Comparison of ENCODE assay signal across 27 cellular contexts in the genomic region with DNA sequence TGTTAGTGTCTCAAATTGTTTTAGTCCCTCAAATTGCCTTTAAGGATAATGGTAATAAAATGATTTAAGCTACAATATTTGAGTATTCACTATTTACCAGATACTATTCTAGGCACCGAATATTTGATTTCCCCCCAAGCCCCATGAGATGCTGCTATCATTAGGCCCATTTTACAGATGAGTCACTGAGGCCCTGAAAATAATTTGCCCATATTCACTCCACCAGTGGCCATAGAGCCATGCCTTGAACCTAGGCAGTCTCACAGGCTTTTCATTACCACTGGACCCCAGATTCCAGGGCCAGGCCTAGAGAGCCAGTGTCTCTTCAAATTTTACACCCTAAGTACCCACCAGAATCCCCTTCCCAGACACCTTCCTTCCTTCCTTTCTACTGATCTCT.
"Had no signal": no experiment of that assay in that cellular context is flagged by ENCODE, and none has a peak within 500 bp of the region (broad histone marks: within the 10 kb centered on the region; RNA-seq: fewer than 3 reads in every experiment).

No MANE protein-coding gene starts in this region.

- DNase-seq: dermis blood vessel endothelial cell; dorsolateral prefrontal cortex; effector CD4-positive, alpha-beta T cell; effector memory CD4-positive, alpha-beta T cell; erythroblast; esophagus squamous epithelium; foreskin fibroblast; foreskin melanocyte; gastrocnemius medialis; glutamatergic neuron; head of caudate nucleus; heart right ventricle; hippocampal formation; left cardiac atrium; left lung; left ventricle myocardium superior; lower lobe of right lung; mesenchymal stem cell; mucosa of descending colon; naive B cell had no signal

- H3K36me3 ChIP-seq: esophagus squamous epithelium, gastrocnemius medialis, heart right ventricle, left lung, lower lobe of right lung had no signal

- H3K9me3 ChIP-seq: esophagus squamous epithelium, gastrocnemius medialis, heart right ventricle, left lung, lower lobe of right lung, mucosa of descending colon had no signal

- ATAC-seq: esophagus mucosa, gastrocnemius medialis, heart right ventricle, left cardiac atrium, left lung, left ventricle myocardium superior, lower lobe of right lung, mucosa of descending colon had no signal

- H3K4me1 ChIP-seq: esophagus squamous epithelium, gastrocnemius medialis, heart right ventricle, left lung, lower lobe of right lung had no signal

- H3K4me3 ChIP-seq: coronary artery, dorsolateral prefrontal cortex, esophagus squamous epithelium, gastrocnemius medialis, heart right ventricle, left lung, lower lobe of right lung, mucosa of descending colon had no signal

- H3K27me3 ChIP-seq: gastrocnemius medialis had no signal

- FAIRE-seq: colon, endometrium, islet of Langerhans, keratinocyte had no signal

- H3K27ac ChIP-seq: coronary artery, dorsolateral prefrontal cortex, epithelial cell of prostate, esophagus squamous epithelium, gastrocnemius medialis, heart right ventricle, left lung, lower lobe of right lung had no signal
